Comparison of ENCODE assay signal across 21 cellular contexts in genomic region chr9:27599521-27600234, GRCh38. TPM values are rescaled to one million over a fixed set of nuclear protein-coding genes. Genes with fewer than 3 reads are reported as not detected.
A peak's percentile ranks its signal among the peaks of the same experiment; 100 is the strongest.
DNase-seq lines count a peak whose midpoint lies in the region; ATAC-seq and TF ChIP-seq lines count a peak whose summit lies in the region.
"Had no signal": no experiment of that assay in that cellular context is flagged by ENCODE, and none has a peak within 500 bp of the region (broad histone marks: within the 10 kb centered on the region; RNA-seq: fewer than 3 reads in every experiment).

No MANE protein-coding gene starts in this region.

- H3K4me3 ChIP-seq in dorsolateral prefrontal cortex (no peak overlapping the region), muscle layer of duodenum (ENCODE audit: low read depth in 1 of 2, low read length in 2 of 2) (no peak overlapping the region)
- H3K4me3 ChIP-seq: tibial nerve had no signal

- H3K9me3 ChIP-seq in muscle layer of duodenum (ENCODE audit: control insufficient read depth in 1 of 2, low read length in 2 of 2), result no peaks in the 10 kb centered on the region
- H3K9me3 ChIP-seq: tibial nerve had no signal

- peaks cover 0 to 9% of the 10 kb centered on the region in 2 donors for H3K4me1 ChIP-seq in muscle layer of duodenum (ENCODE audit: control insufficient read depth in 1 of 2, insufficient read depth in 2 of 2, low read length in 2 of 2)

- H3K27ac ChIP-seq in dorsolateral prefrontal cortex (peak overlapping the region in 45 of 59 donors; percentile 6 to 84 (median 53)), muscle layer of duodenum (ENCODE audit: low read length) (peak overlapping the region; percentile 68), temporal lobe (ENCODE audit: low read depth, low read length) (peak overlapping the region; percentile 39)

- no peak for TF ChIP-seq CTCF in dorsolateral prefrontal cortex (IDR thresholded peaks at IDR 0.05 in 54 of 56, conservative IDR thresholded peaks at IDR 0.05 in 2 of 56; ENCODE audit: low read depth in 1 of 56, partially characterized antibody in 56 of 56)

- no peaks in the 10 kb centered on the region for H3K36me3 ChIP-seq in muscle layer of duodenum (ENCODE audit: control insufficient read depth in 1 of 2, insufficient read depth in 2 of 2, low read length in 2 of 2)
- H3K36me3 ChIP-seq: tibial nerve had no signal

- intact Hi-C loops in dorsolateral prefrontal cortex (cut with DNase I), result no loop called here

- no peaks in the 10 kb centered on the region for H3K27me3 ChIP-seq in dorsolateral prefrontal cortex
- no peaks in the 10 kb centered on the region for H3K27me3 ChIP-seq in muscle layer of duodenum (ENCODE audit: low read depth, low read length)
- H3K27me3 ChIP-seq: tibial nerve had no signal

- in situ Hi-C loops in G401 (cut with HindIII; ENCODE audit: low sequenced_read_pairs), result no loop called here

- peak; percentile 33 for DNase-seq in MV-4-11 (lab: John Stamatoyannopoulos, UW)
- DNase-seq in dorsolateral prefrontal cortex, result no peak
- no peak for DNase-seq in cerebellar cortex (ENCODE audit: low spot score)
- DNase-seq in G401 (ENCODE audit: low spot score), result no peak
- no peak for DNase-seq in HPDE6-E6E7 (ENCODE audit: extremely low spot score)
- DNase-seq: activated CD4-positive, alpha-beta memory T cell treated with anti-CD3 and anti-CD28 coated beads for 36 hours; activated CD4-positive, CD25-positive, alpha-beta regulatory T cell; activated gamma-delta T cell treated with Interleukin-2 at 50 U/mL for 16 hours; activated T-cell treated with anti-CD3 and anti-CD28 coated beads for 4 hours; CD8-positive, alpha-beta T cell; DMS79 treated with DMSO at 0.1 percent for 48 hours; erythroblast; H7; kidney glomerular epithelial cell; NCI-H1417; NCI-H2107 had no signal

- ATAC-seq in HG03460 (IDR thresholded peaks at IDR 0.05; ENCODE audit: unreplicated experiment), result no peak
- ATAC-seq: CD8-positive, alpha-beta T cell; HepG2 had no signal

RNA-seq across cellular contexts. Expression of gene C9orf72, which starts 26.4 kb away (rescaled TPM):
- total RNA-seq in dorsolateral prefrontal cortex (10 to 100 TPM; 18.9 to 58.1 (median 42.0) TPM), temporal lobe (48.7 TPM)
- 3.6 and 6.0 TPM in 2 replicates for total RNA-seq in G401 (2014; rRNA removed; shearing (Covaris generic))
